Comparison of ENCODE assay signal across 19 cellular contexts in the genomic region with DNA sequence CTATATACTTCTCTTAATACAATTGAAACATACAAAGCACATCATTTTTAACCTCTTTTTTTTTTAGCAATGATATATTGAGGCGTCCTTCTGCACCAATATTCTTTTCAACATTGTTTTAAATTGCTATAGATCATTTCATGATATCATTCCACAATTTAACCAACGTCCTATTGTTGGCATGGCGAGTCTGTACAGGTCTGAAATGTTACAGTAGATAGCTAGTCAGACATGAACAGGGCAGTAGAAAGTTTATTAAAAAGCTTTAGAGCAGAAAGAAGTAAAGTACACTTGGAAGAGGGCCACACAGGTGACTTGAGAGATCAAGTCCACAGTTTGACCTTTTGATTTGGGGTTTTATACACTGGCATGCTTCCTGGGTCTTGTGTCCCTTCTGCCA.
DNase-seq lines count a peak whose midpoint lies in the region; FAIRE-seq and TF ChIP-seq lines count a peak whose summit lies in the region.
"Had no signal": no experiment of that assay in that cellular context is flagged by ENCODE, and none has a peak within 500 bp of the region (broad histone marks: within the 10 kb centered on the region; RNA-seq: fewer than 3 reads in every experiment).

No MANE protein-coding gene starts in this region.

- H3K4me1 Mint-ChIP-seq in nephron: peaks cover 45% of the 10 kb centered on the region
- H3K4me1 Mint-ChIP-seq in activated CD4-positive, alpha-beta memory T cell treated with anti-CD3 and anti-CD28 coated beads for 36 hours (ENCODE audit: low read depth): no peaks in the 10 kb centered on the region
- H3K4me1 Mint-ChIP-seq: CD4-positive, alpha-beta memory T cell had no signal

- POLR2A ChIA-PET in activated CD4-positive, alpha-beta memory T cell treated with anti-CD3 and anti-CD28 coated beads for 36 hours (lab: Charles Lee): no interaction called here

- no peaks in the 10 kb centered on the region for H3K27me3 ChIP-seq in bronchial epithelial cell (ENCODE audit: control insufficient read depth, insufficient read depth, low read length)
- H3K27me3 ChIP-seq in esophagus squamous epithelium: no peaks in the 10 kb centered on the region
- H3K27me3 ChIP-seq in brain microvascular endothelial cell (replicated peaks): no peaks in the 10 kb centered on the region
- H3K27me3 ChIP-seq: BE2C had no signal

- WGBS in esophagus squamous epithelium, 2 donors: 20 to 41% methylated on average over 3 of the region's 3 CpGs

- H3K4me1 ChIP-seq in esophagus squamous epithelium: peaks cover 3 to 86% (median 29%) of the 10 kb centered on the region in 3 donors
- H3K4me1 ChIP-seq: BE2C had no signal

- H3K27me3 Mint-ChIP-seq in nephron (ENCODE audit: low read depth): no peaks in the 10 kb centered on the region
- H3K27me3 Mint-ChIP-seq in activated CD4-positive, alpha-beta memory T cell treated with anti-CD3 and anti-CD28 coated beads for 36 hours: no peaks in the 10 kb centered on the region
- H3K27me3 Mint-ChIP-seq: CD4-positive, alpha-beta memory T cell had no signal

- H3K9me3 Mint-ChIP-seq in nephron: no peaks in the 10 kb centered on the region
- no peaks in the 10 kb centered on the region for H3K9me3 Mint-ChIP-seq in activated CD4-positive, alpha-beta memory T cell treated with anti-CD3 and anti-CD28 coated beads for 36 hours
- H3K9me3 Mint-ChIP-seq: CD4-positive, alpha-beta memory T cell; HFFc6 had no signal

- intact Hi-C loops in esophagus squamous epithelium (cut with DNase I): no loop called here
- intact Hi-C loops in activated CD4-positive, alpha-beta memory T cell treated with anti-CD3 and anti-CD28 coated beads for 36 hours (cut with micrococcal nuclease): no loop called here

- DNase-seq in bronchial epithelial cell (ENCODE audit: low read depth) (peak; percentile 67), esophagus squamous epithelium (lab: John Stamatoyannopoulos, UW) (no peak), brain microvascular endothelial cell (no peak), NCI-H2171 treated with DMSO at 0.1 percent for 48 hours (lab: John Stamatoyannopoulos, UW) (no peak)
- DNase-seq in activated CD4-positive, alpha-beta memory T cell treated with anti-CD3 and anti-CD28 coated beads for 36 hours: no peak
- DNase-seq: BE2C; CD4-positive, alpha-beta memory T cell; DMS153; DMS79 treated with DMSO at 0.1 percent for 48 hours; EL; HCEC 1CT; HFFc6 had no signal

- no peaks in the 10 kb centered on the region for H3K9me3 ChIP-seq in esophagus squamous epithelium
- H3K9me3 ChIP-seq: A549, BE2C had no signal

- H3K4me3 Mint-ChIP-seq in nephron: no peak overlapping the region
- no peak overlapping the region for H3K4me3 Mint-ChIP-seq in activated CD4-positive, alpha-beta memory T cell treated with anti-CD3 and anti-CD28 coated beads for 36 hours
- H3K4me3 Mint-ChIP-seq: CD4-positive, alpha-beta memory T cell; HFFc6 had no signal

- in situ Hi-C loops in brain microvascular endothelial cell (cut with HindIII; ENCODE audit: low pct_ligation_motif_present, low sequenced_read_pairs): loop anchor here (10.0 to 25.0 kb wide), 2 partner anchors 123 to 776 kb away; no protein-coding TSS in a partner anchor

- peak overlapping the region in 3 of 4 donors; percentile 17 to 41 (median 18) for H3K27ac ChIP-seq in esophagus squamous epithelium
- H3K27ac ChIP-seq in brain microvascular endothelial cell: no peak overlapping the region
- H3K27ac ChIP-seq: A549, C4-2B had no signal

- H3K4me3 ChIP-seq in bronchial epithelial cell (ENCODE audit: low read depth, low read length) (no peak overlapping the region), esophagus squamous epithelium (no peak overlapping the region), brain microvascular endothelial cell (ENCODE audit: low read depth, low read length) (no peak overlapping the region)
- H3K4me3 ChIP-seq: A549 had no signal

- H3K36me3 ChIP-seq in bronchial epithelial cell (ENCODE audit: control insufficient read depth, insufficient read depth, low read length): no peaks in the 10 kb centered on the region
- H3K36me3 ChIP-seq in esophagus squamous epithelium: no peaks in the 10 kb centered on the region
- no peaks in the 10 kb centered on the region for H3K36me3 ChIP-seq in brain microvascular endothelial cell (replicated peaks)

- H3K36me3 Mint-ChIP-seq in nephron (ENCODE audit: low read depth): no peaks in the 10 kb centered on the region
- H3K36me3 Mint-ChIP-seq in activated CD4-positive, alpha-beta memory T cell treated with anti-CD3 and anti-CD28 coated beads for 36 hours: no peaks in the 10 kb centered on the region
- H3K36me3 Mint-ChIP-seq: CD4-positive, alpha-beta memory T cell had no signal

- no peak for TF ChIP-seq CTCF in bronchial epithelial cell (IDR thresholded peaks at IDR 0.05; ENCODE audit: insufficient read depth, low read length, severe bottlenecking)
- TF ChIP-seq CTCF in esophagus squamous epithelium (IDR thresholded peaks at IDR 0.05): no peak
- TF ChIP-seq CTCF in nephron (IDR thresholded peaks at IDR 0.05; ENCODE audit: unreplicated experiment in 3 of 3): no peak
- no peak for TF ChIP-seq CTCF in brain microvascular endothelial cell (IDR thresholded peaks at IDR 0.05; ENCODE audit: low read depth, low read length, missing control alignments)

- CTCF ChIA-PET in activated CD4-positive, alpha-beta memory T cell treated with anti-CD3 and anti-CD28 coated beads for 36 hours (lab: Charles Lee): no interaction called here

- FAIRE-seq in bronchial epithelial cell (lab: Jason Lieb, UNC): no peak
- FAIRE-seq: A549, GM12891, H1, HepG2, HTR-8/SVneo had no signal

- no peak for TF ChIP-seq POLR2A in esophagus squamous epithelium (IDR thresholded peaks at IDR 0.05)

- H3K27ac Mint-ChIP-seq in nephron: peak overlapping the region; percentile 58 to 85 (median 68)
- no peak overlapping the region for H3K27ac Mint-ChIP-seq in activated CD4-positive, alpha-beta memory T cell treated with anti-CD3 and anti-CD28 coated beads for 36 hours
- H3K27ac Mint-ChIP-seq: CD4-positive, alpha-beta memory T cell; HFFc6 had no signal
